ENCODE assay signal across 10 cellular contexts in the genomic region with DNA sequence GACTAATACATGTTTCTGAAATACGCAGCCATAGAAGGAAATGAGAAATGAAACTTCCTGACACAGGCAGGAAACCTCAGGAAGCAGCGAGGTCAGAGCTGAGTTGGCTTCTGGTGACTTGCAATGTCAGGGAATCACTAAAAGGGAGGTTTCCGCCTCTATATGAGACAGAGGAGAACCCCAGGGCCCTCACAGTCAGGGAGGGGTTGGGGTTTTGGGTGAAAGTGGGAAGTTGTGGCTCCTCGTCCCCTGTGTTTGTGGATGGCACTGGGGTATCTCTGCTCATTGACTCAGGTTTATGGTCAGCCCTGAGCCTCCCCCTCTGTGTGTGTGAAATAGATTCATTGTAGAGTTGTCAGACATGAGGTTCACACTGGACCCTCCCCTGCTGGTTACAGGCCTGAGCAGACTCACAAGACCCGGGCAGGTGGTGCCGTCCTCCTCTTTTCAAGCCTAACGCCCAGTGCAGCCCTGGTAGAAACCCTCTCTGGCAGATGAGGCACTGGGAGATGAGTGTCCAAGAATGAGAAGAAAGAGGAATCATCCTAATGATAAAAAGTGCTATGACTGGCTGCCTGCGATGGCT. TPM values are rescaled to one million over a fixed set of nuclear protein-coding genes. Genes with fewer than 3 reads are reported as not detected.
DNase-seq lines count a peak whose midpoint lies in the region; ATAC-seq and TF ChIP-seq lines count a peak whose summit lies in the region.
"Had no signal": no experiment of that assay in that cellular context is flagged by ENCODE, and none has a peak within 500 bp of the region (broad histone marks: within the 10 kb centered on the region; RNA-seq: fewer than 3 reads in every experiment).

No MANE protein-coding gene starts in this region.

- no peaks in the 10 kb centered on the region for H3K9me3 Mint-ChIP-seq in activated CD4-positive, alpha-beta T cell treated with anti-CD3 and anti-CD28 coated beads, Interleukin-2, amount 10 ng/mL, durations not matched to agents 7 days and 5 days
- H3K9me3 Mint-ChIP-seq in MCF 10A (ENCODE audit: unreplicated experiment) = no peaks in the 10 kb centered on the region

- no peak for TF ChIP-seq CTCF in right atrium auricular region (IDR thresholded peaks at IDR 0.05)
- TF ChIP-seq CTCF in MCF 10A (IDR thresholded peaks at IDR 0.05; ENCODE audit: unreplicated experiment) = no peak

- no TSS peak for BruUV-seq in MCF 10A (replicated peaks; lab: Mats Ljungman, UMichigan)

- no peak overlapping the region for H3K27ac Mint-ChIP-seq in activated CD4-positive, alpha-beta T cell treated with anti-CD3 and anti-CD28 coated beads, Interleukin-2, amount 10 ng/mL, durations not matched to agents 7 days and 5 days
- H3K27ac Mint-ChIP-seq in MCF 10A (ENCODE audit: low read depth, unreplicated experiment) = no peak overlapping the region

- DNase-seq in Kasumi-1 (lab: John Stamatoyannopoulos, UW) (peak; percentile 77 to 81), right atrium auricular region (ENCODE audit: low spot score) (peak; percentile 64), MCF 10A (ENCODE audit: unreplicated experiment) (no peak), NCI-H1436 treated with DMSO at 0.1 percent for 48 hours (lab: John Stamatoyannopoulos, UW) (no peak)
- peak; percentile 20 for DNase-seq in activated CD4-positive, alpha-beta T cell treated with anti-CD3 and anti-CD28 coated beads, Interleukin-2, amount 10 ng/mL, durations not matched to agents 7 days and 5 days
- peak; percentile 18 for DNase-seq in stimulated activated CD8-positive, alpha-beta memory T cell treated with anti-CD3 and anti-CD28 coated beads, Interleukin-7, amount 100 ng/mL, for 24 hours (ENCODE audit: low read depth)
- DNase-seq: NCI-H1105 had no signal

- no peak overlapping the region for H3K27ac ChIP-seq in right atrium auricular region
- H3K27ac ChIP-seq: vagina had no signal

- CTCF ChIA-PET in activated CD4-positive, alpha-beta T cell treated with anti-CD3 and anti-CD28 coated beads, Interleukin-2, amount 10 ng/mL, durations not matched to agents 7 days and 5 days (lab: Charles Lee) = interaction anchor here (0.6 kb wide), 1 partner anchor 201 kb away, joined by 3 read pairs; no protein-coding TSS in a partner anchor
- CTCF ChIA-PET in MCF 10A (lab: Yijun Ruan, JAX) = interaction anchor here (1.4 kb wide), 1 partner anchor 18 kb away, joined by 7 read pairs; no protein-coding TSS in a partner anchor

- H3K27me3 Mint-ChIP-seq in activated CD4-positive, alpha-beta T cell treated with anti-CD3 and anti-CD28 coated beads, Interleukin-2, amount 10 ng/mL, durations not matched to agents 7 days and 5 days = peaks cover 10% of the 10 kb centered on the region
- H3K27me3 Mint-ChIP-seq in MCF 10A (ENCODE audit: insufficient read depth, unreplicated experiment) = peaks cover 71% of the 10 kb centered on the region

- peaks cover 15% of the 10 kb centered on the region for H3K4me1 Mint-ChIP-seq in activated CD4-positive, alpha-beta T cell treated with anti-CD3 and anti-CD28 coated beads, Interleukin-2, amount 10 ng/mL, durations not matched to agents 7 days and 5 days
- H3K4me1 Mint-ChIP-seq in MCF 10A (ENCODE audit: insufficient read depth, unreplicated experiment) = no peaks in the 10 kb centered on the region

- no peaks in the 10 kb centered on the region for H3K36me3 Mint-ChIP-seq in activated CD4-positive, alpha-beta T cell treated with anti-CD3 and anti-CD28 coated beads, Interleukin-2, amount 10 ng/mL, durations not matched to agents 7 days and 5 days (ENCODE audit: low read depth)
- no peaks in the 10 kb centered on the region for H3K36me3 Mint-ChIP-seq in MCF 10A (ENCODE audit: insufficient read depth, unreplicated experiment)

- no peaks in the 10 kb centered on the region for H3K9me3 ChIP-seq in right atrium auricular region
- H3K9me3 ChIP-seq: vagina had no signal

- no peak for ATAC-seq in GM21360 (IDR thresholded peaks at IDR 0.05; ENCODE audit: unreplicated experiment)
- ATAC-seq in GM21423 (IDR thresholded peaks at IDR 0.05; ENCODE audit: unreplicated experiment) = no peak

- intact Hi-C loops in MCF 10A (cut with micrococcal nuclease) = no loop called here

- H3K36me3 ChIP-seq in right atrium auricular region = no peaks in the 10 kb centered on the region
- H3K36me3 ChIP-seq: vagina had no signal

- H3K27me3 ChIP-seq in right atrium auricular region = no peaks in the 10 kb centered on the region
- H3K27me3 ChIP-seq: vagina had no signal

- H3K4me1 ChIP-seq in right atrium auricular region = no peaks in the 10 kb centered on the region
- H3K4me1 ChIP-seq: vagina had no signal

- no peak overlapping the region for H3K4me3 Mint-ChIP-seq in activated CD4-positive, alpha-beta T cell treated with anti-CD3 and anti-CD28 coated beads, Interleukin-2, amount 10 ng/mL, durations not matched to agents 7 days and 5 days
- H3K4me3 Mint-ChIP-seq in MCF 10A (ENCODE audit: unreplicated experiment) = no peak overlapping the region

- POLR2A ChIA-PET in activated CD4-positive, alpha-beta T cell treated with anti-CD3 and anti-CD28 coated beads, Interleukin-2, amount 10 ng/mL, durations not matched to agents 7 days and 5 days (lab: Charles Lee) = no interaction called here
- POLR2A ChIA-PET in MCF 10A (lab: Yijun Ruan, JAX) = no interaction called here

- no peak overlapping the region for H3K4me3 ChIP-seq in right atrium auricular region
- H3K4me3 ChIP-seq: vagina had no signal

RNA-seq across cellular contexts. Expression of gene LILRA6, which starts 5.5 kb away (rescaled TPM):
- total RNA-seq in activated CD4-positive, alpha-beta T cell treated with anti-CD3 and anti-CD28 coated beads, Interleukin-2, amount 10 ng/mL, durations not matched to agents 7 days and 5 days = under 1 TPM; 0.37 to 0.45 TPM
- total RNA-seq in right atrium auricular region (1 to 10 TPM in 1 of 2 donors, not detected in 1; 1.7 TPM), MCF 10A (2022) (not detected in 2 replicates)

RNA-seq across cellular contexts. Expression of gene LILRB5, which starts 9.0 kb away (rescaled TPM):
- not detected for total RNA-seq in activated CD4-positive, alpha-beta T cell treated with anti-CD3 and anti-CD28 coated beads, Interleukin-2, amount 10 ng/mL, durations not matched to agents 7 days and 5 days
- total RNA-seq in right atrium auricular region = 10 to 100 TPM in 1 of 2 donors, 1 to 10 TPM in 1; 2.6 to 12.0 TPM
- not detected in 2 replicates for total RNA-seq in MCF 10A (2022)

RNA-seq across cellular contexts. Expression of gene LILRB3, which starts 25.3 kb away (rescaled TPM):
- 1 to 10 TPM in 1 of 2 experiments, under 1 TPM in 1; 0.62 to 2.0 TPM for total RNA-seq in activated CD4-positive, alpha-beta T cell treated with anti-CD3 and anti-CD28 coated beads, Interleukin-2, amount 10 ng/mL, durations not matched to agents 7 days and 5 days
- total RNA-seq in right atrium auricular region (1 to 10 TPM; 2.0 to 8.8 TPM), MCF 10A (2022) (not detected in 2 replicates)

RNA-seq across cellular contexts. Expression of gene LILRB2, which starts 32.8 kb away (rescaled TPM):
- not detected for total RNA-seq in activated CD4-positive, alpha-beta T cell treated with anti-CD3 and anti-CD28 coated beads, Interleukin-2, amount 10 ng/mL, durations not matched to agents 7 days and 5 days
- total RNA-seq in right atrium auricular region (1 to 10 TPM; 1.1 to 3.4 TPM), MCF 10A (2022) (not detected in 2 replicates)

RNA-seq across cellular contexts. Expression of gene RPS9, which starts 47.5 kb away (rescaled TPM):
- 1,000 to 10,000 TPM; 1,257 to 1,351 TPM for total RNA-seq in activated CD4-positive, alpha-beta T cell treated with anti-CD3 and anti-CD28 coated beads, Interleukin-2, amount 10 ng/mL, durations not matched to agents 7 days and 5 days
- total RNA-seq in right atrium auricular region (1,000 to 10,000 TPM; 1,068 to 1,279 TPM), MCF 10A (2022) (1,356 and 1,735 TPM in 2 replicates)

Comparison
In these comparisons a context has a peak if more than half of its experiments do, and no peak if none do; other contexts are left out.
1. DNase-seq: peak in Kasumi-1 (2 of 2), activated CD4-positive, alpha-beta T cell treated with anti-CD3 and anti-CD28 coated beads, Interleukin-2, amount 10 ng/mL, durations not matched to agents 7 days and 5 days (single experiment), right atrium auricular region (single experiment) and stimulated activated CD8-positive, alpha-beta memory T cell treated with anti-CD3 and anti-CD28 coated beads, Interleukin-7, amount 100 ng/mL, for 24 hours (single experiment); none in MCF 10A (single experiment) and NCI-H1436 treated with DMSO at 0.1 percent for 48 hours (single experiment).